Comparison of ENCODE assay signal across 33 cellular contexts in genomic region chr7:124942405-124942804, GRCh38.
"Had no signal": no experiment of that assay in that cellular context is flagged by ENCODE, and none has a peak within 500 bp of the region (broad histone marks: within the 10 kb centered on the region; RNA-seq: fewer than 3 reads in every experiment).

No MANE protein-coding gene starts in this region.

- H3K27ac ChIP-seq: ascending aorta, breast epithelium, cardiac muscle cell, colonic mucosa, WERI-Rb-1 had no signal

- H3K4me3 ChIP-seq: ascending aorta, breast epithelium, cardiac muscle cell, colonic mucosa had no signal

- H3K9me3 ChIP-seq: breast epithelium, colonic mucosa had no signal

- H3K9me3 Mint-ChIP-seq: activated naive CD4-positive, alpha-beta T cell treated with anti-CD3 and anti-CD28 coated beads, Interleukin-2, amount 10 ng/mL, durations not matched to agents 7 days and 5 days; T-helper 2 cell treated with Interferon-gamma antibody and Interleukin-4, amounts not matched to agents 5 μg/mL and 100 μg/mL, for 36 hours had no signal

- H3K27me3 ChIP-seq: ascending aorta, breast epithelium, cardiac muscle cell, colonic mucosa had no signal

- H3K4me3 Mint-ChIP-seq: activated CD4-positive, alpha-beta memory T cell treated with anti-CD3 and anti-CD28 coated beads for 36 hours; activated CD4-positive, alpha-beta T cell treated with anti-CD3 and anti-CD28 coated beads for 36 hours; activated CD4-positive, alpha-beta T cell treated with anti-CD3 and anti-CD28 coated beads, Interleukin-2, amount 10 ng/mL, durations not matched to agents 24 days and 14 days; activated CD8-positive, alpha-beta memory T cell treated with anti-CD3 and anti-CD28 coated beads, Interleukin-2, amount 10 ng/mL, durations not matched to agents 7 days and 5 days; activated CD8-positive, alpha-beta T cell treated with anti-CD3 and anti-CD28 coated beads, Interleukin-2, amount 10 ng/mL, durations not matched to agents 7 days and 5 days; activated naive CD4-positive, alpha-beta T cell treated with anti-CD3 and anti-CD28 coated beads, Interleukin-2, amount 10 ng/mL, durations not matched to agents 7 days and 5 days; activated naive CD8-positive, alpha-beta T cell treated with anti-CD3 and anti-CD28 coated beads, Interleukin-2, amount 10 ng/mL, durations not matched to agents 7 days and 5 days; activated T-cell treated with anti-CD3 and anti-CD28 coated beads, Interleukin-2, amount 50 U/mL, for 24 hours; activated T-cell treated with anti-CD3 and anti-CD28 coated beads, Interleukin-2, amount 50 U/mL, for 72 hours; brain; endodermal cell; T-helper 17 cell; T-helper 2 cell treated with Interferon-gamma antibody and Interleukin-4, amounts not matched to agents 5 μg/mL and 100 μg/mL, for 36 hours had no signal

- H3K36me3 Mint-ChIP-seq: activated CD8-positive, alpha-beta memory T cell treated with anti-CD3 and anti-CD28 coated beads, Interleukin-2, amount 10 ng/mL, durations not matched to agents 7 days and 5 days; activated naive CD4-positive, alpha-beta T cell treated with anti-CD3 and anti-CD28 coated beads, Interleukin-2, amount 10 ng/mL, durations not matched to agents 7 days and 5 days; activated naive CD8-positive, alpha-beta T cell treated with anti-CD3 and anti-CD28 coated beads, Interleukin-2, amount 10 ng/mL, durations not matched to agents 7 days and 5 days had no signal

- H3K4me1 Mint-ChIP-seq: activated CD4-positive, alpha-beta T cell treated with anti-CD3 and anti-CD28 coated beads, Interleukin-2, amount 10 ng/mL, durations not matched to agents 24 days and 14 days; activated CD8-positive, alpha-beta memory T cell treated with anti-CD3 and anti-CD28 coated beads, Interleukin-2, amount 10 ng/mL, durations not matched to agents 7 days and 5 days; activated naive CD4-positive, alpha-beta T cell treated with anti-CD3 and anti-CD28 coated beads, Interleukin-2, amount 10 ng/mL, durations not matched to agents 7 days and 5 days; activated naive CD8-positive, alpha-beta T cell treated with anti-CD3 and anti-CD28 coated beads, Interleukin-2, amount 10 ng/mL, durations not matched to agents 7 days and 5 days; brain; T-helper 17 cell had no signal

- H3K36me3 ChIP-seq: ascending aorta, breast epithelium, cardiac muscle cell, colonic mucosa, WERI-Rb-1 had no signal

- H3K27me3 Mint-ChIP-seq: activated CD4-positive, alpha-beta T cell treated with anti-CD3 and anti-CD28 coated beads, Interleukin-2, amount 10 ng/mL, durations not matched to agents 24 days and 14 days; activated naive CD4-positive, alpha-beta T cell treated with anti-CD3 and anti-CD28 coated beads, Interleukin-2, amount 10 ng/mL, durations not matched to agents 7 days and 5 days; activated naive CD8-positive, alpha-beta T cell treated with anti-CD3 and anti-CD28 coated beads, Interleukin-2, amount 10 ng/mL, durations not matched to agents 7 days and 5 days; T-helper 17 cell had no signal

- H3K4me1 ChIP-seq: ascending aorta, breast epithelium, colonic mucosa had no signal

- ATAC-seq: activated CD4-positive, alpha-beta T cell treated with anti-CD3 and anti-CD28 coated beads for 36 hours; activated CD8-positive, alpha-beta memory T cell treated with anti-CD3 and anti-CD28 coated beads, Interleukin-2, amount 10 ng/mL, durations not matched to agents 7 days and 5 days; activated CD8-positive, alpha-beta T cell treated with anti-CD3 and anti-CD28 coated beads, Interleukin-2, amount 10 ng/mL, durations not matched to agents 7 days and 5 days; activated naive CD4-positive, alpha-beta T cell treated with anti-CD3 and anti-CD28 coated beads, Interleukin-2, amount 50 U/mL, for 72 hours; activated T-cell treated with anti-CD3 and anti-CD28 coated beads, Interleukin-2, amount 50 U/mL, for 72 hours; esophagus mucosa; T-helper 17 cell had no signal

- DNase-seq: activated CD4-positive, alpha-beta memory T cell treated with anti-CD3 and anti-CD28 coated beads for 36 hours; activated CD4-positive, alpha-beta T cell treated with anti-CD3 and anti-CD28 coated beads for 36 hours; activated CD4-positive, alpha-beta T cell treated with anti-CD3 and anti-CD28 coated beads, Interleukin-2, amount 10 ng/mL, durations not matched to agents 24 days and 14 days; activated CD4-positive, CD25-positive, alpha-beta regulatory T cell; activated CD4-positive, CD25-positive, alpha-beta regulatory T cell treated with anti-CD3 and anti-CD28 coated beads, Interleukin-2, amount 50 U/mL, for 72 hours; activated CD8-positive, alpha-beta memory T cell treated with anti-CD3 and anti-CD28 coated beads, Interleukin-2, amount 10 ng/mL, durations not matched to agents 7 days and 5 days; activated CD8-positive, alpha-beta memory T cell treated with anti-CD3 and anti-CD28 coated beads, Interleukin-2, amount 50 U/mL, for 4 hours; activated CD8-positive, alpha-beta T cell treated with anti-CD3 and anti-CD28 coated beads, Interleukin-2, amount 10 ng/mL, durations not matched to agents 7 days and 5 days; activated gamma-delta T cell; activated naive CD4-positive, alpha-beta T cell; activated naive CD4-positive, alpha-beta T cell treated with anti-CD3 and anti-CD28 coated beads, Interleukin-2, amount 10 ng/mL, durations not matched to agents 7 days and 5 days; activated naive CD8-positive, alpha-beta T cell treated with anti-CD3 and anti-CD28 coated beads, Interleukin-2, amount 10 ng/mL, durations not matched to agents 7 days and 5 days; activated T-cell treated with anti-CD3 and anti-CD28 coated beads for 4 hours; activated T-cell treated with anti-CD3 and anti-CD28 coated beads, Interleukin-2, amount 50 U/mL, for 24 hours; activated T-cell treated with anti-CD3 and anti-CD28 coated beads, Interleukin-2, amount 50 U/mL, for 72 hours; central memory CD4-positive, alpha-beta T cell; cerebellar nuclear complex; colonic mucosa; effector memory CD4-positive, alpha-beta T cell; endodermal cell; foreskin fibroblast; head of caudate nucleus; T-helper 1 cell; T-helper 17 cell; T1000; WERI-Rb-1 had no signal

- H3K27ac Mint-ChIP-seq: activated CD4-positive, alpha-beta memory T cell treated with anti-CD3 and anti-CD28 coated beads for 36 hours; activated CD4-positive, alpha-beta T cell treated with anti-CD3 and anti-CD28 coated beads for 36 hours; activated CD4-positive, alpha-beta T cell treated with anti-CD3 and anti-CD28 coated beads, Interleukin-2, amount 10 ng/mL, durations not matched to agents 24 days and 14 days; activated CD8-positive, alpha-beta memory T cell treated with anti-CD3 and anti-CD28 coated beads, Interleukin-2, amount 10 ng/mL, durations not matched to agents 7 days and 5 days; activated CD8-positive, alpha-beta T cell treated with anti-CD3 and anti-CD28 coated beads, Interleukin-2, amount 10 ng/mL, durations not matched to agents 7 days and 5 days; activated naive CD4-positive, alpha-beta T cell treated with anti-CD3 and anti-CD28 coated beads, Interleukin-2, amount 10 ng/mL, durations not matched to agents 7 days and 5 days; activated naive CD4-positive, alpha-beta T cell treated with anti-CD3 and anti-CD28 coated beads, Interleukin-2, amount 50 U/mL, for 72 hours; activated naive CD8-positive, alpha-beta T cell treated with anti-CD3 and anti-CD28 coated beads, Interleukin-2, amount 10 ng/mL, durations not matched to agents 7 days and 5 days; activated T-cell treated with anti-CD3 and anti-CD28 coated beads, Interleukin-2, amount 50 U/mL, for 24 hours; activated T-cell treated with anti-CD3 and anti-CD28 coated beads, Interleukin-2, amount 50 U/mL, for 72 hours; brain; endodermal cell; T-helper 17 cell; T-helper 2 cell treated with Interferon-gamma antibody and Interleukin-4, amounts not matched to agents 5 μg/mL and 100 μg/mL, for 36 hours had no signal
